Comparison of ENCODE assay signal across 16 cellular contexts in the genomic region with DNA sequence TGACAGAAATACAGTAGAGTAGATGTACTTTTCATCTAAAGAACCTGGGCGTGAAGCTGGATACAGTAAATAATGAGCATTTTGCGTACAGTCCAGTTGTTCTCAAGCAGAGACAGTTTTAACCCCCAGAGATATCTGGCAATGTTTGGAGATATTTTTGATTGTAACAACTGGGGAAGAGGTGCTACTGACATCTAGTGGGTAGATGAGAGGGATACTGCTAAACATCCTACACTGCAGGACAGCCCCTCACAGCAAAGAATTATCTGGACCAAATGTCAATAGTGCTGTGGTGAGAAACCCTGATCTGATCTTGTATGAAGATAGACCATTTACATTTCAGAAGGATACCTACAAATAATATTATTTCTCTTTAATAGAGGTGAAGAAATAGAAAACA.
DNase-seq lines count a peak whose midpoint lies in the region; ATAC-seq and TF ChIP-seq lines count a peak whose summit lies in the region.
"Had no signal": no experiment of that assay in that cellular context is flagged by ENCODE, and none has a peak within 500 bp of the region (broad histone marks: within the 10 kb centered on the region; RNA-seq: fewer than 3 reads in every experiment).

No MANE protein-coding gene starts in this region.

- no peak overlapping the region for H3K27ac ChIP-seq in parathyroid adenoma
- H3K27ac ChIP-seq: adrenal gland had no signal

- no peak overlapping the region for H2AFZ ChIP-seq in parathyroid adenoma

- peaks cover 8% of the 10 kb centered on the region for H3K27me3 Mint-ChIP-seq in chondrocyte (ENCODE audit: low read depth)
- H3K27me3 Mint-ChIP-seq: activated CD8-positive, alpha-beta memory T cell treated with anti-CD3 and anti-CD28 coated beads, Interleukin-2, amount 10 ng/mL, durations not matched to agents 7 days and 5 days; IgD-negative memory B cell; naive thymus-derived CD8-positive, alpha-beta T cell had no signal

- no peaks in the 10 kb centered on the region for H3K36me3 ChIP-seq in parathyroid adenoma (ENCODE audit: control insufficient read depth, insufficient read depth, low read length)
- H3K36me3 ChIP-seq: adrenal gland had no signal

- ATAC-seq in GM21526 (IDR thresholded peaks at IDR 0.05; ENCODE audit: low FRiP score, unreplicated experiment), result no peak
- ATAC-seq: activated CD8-positive, alpha-beta memory T cell treated with anti-CD3 and anti-CD28 coated beads, Interleukin-2, amount 10 ng/mL, durations not matched to agents 7 days and 5 days; naive thymus-derived CD8-positive, alpha-beta T cell had no signal

- H3K9me3 ChIP-seq in parathyroid adenoma (ENCODE audit: control insufficient read depth, low read length), result no peaks in the 10 kb centered on the region
- H3K9me3 ChIP-seq: adrenal gland had no signal

- H3K4me2 ChIP-seq in parathyroid adenoma (ENCODE audit: low read length), result peak overlapping the region; percentile 22

- no peaks in the 10 kb centered on the region for H3K9me3 Mint-ChIP-seq in chondrocyte (ENCODE audit: low read depth)
- H3K9me3 Mint-ChIP-seq: IgD-negative memory B cell; T-helper 1 cell treated with Interleukin-12 subunit alpha and Interleukin-12 subunit beta and Interleukin-4 antibody, amounts not matched to agents 30 μg/mL and 1 μg/mL, for 36 hours had no signal

- no peaks in the 10 kb centered on the region for H3K36me3 Mint-ChIP-seq in chondrocyte (ENCODE audit: low read depth)
- H3K36me3 Mint-ChIP-seq: activated CD8-positive, alpha-beta memory T cell treated with anti-CD3 and anti-CD28 coated beads, Interleukin-2, amount 10 ng/mL, durations not matched to agents 7 days and 5 days; IgD-negative memory B cell; naive thymus-derived CD8-positive, alpha-beta T cell had no signal

- H3K27me3 ChIP-seq in parathyroid adenoma (ENCODE audit: control insufficient read depth, insufficient read depth, low read length), result no peaks in the 10 kb centered on the region
- H3K27me3 ChIP-seq: adrenal gland had no signal

- no peak overlapping the region for H3K4me3 Mint-ChIP-seq in chondrocyte (ENCODE audit: unreplicated experiment)
- H3K4me3 Mint-ChIP-seq: activated CD8-positive, alpha-beta memory T cell treated with anti-CD3 and anti-CD28 coated beads, Interleukin-2, amount 10 ng/mL, durations not matched to agents 7 days and 5 days; IgD-negative memory B cell; naive thymus-derived CD8-positive, alpha-beta T cell; T-helper 1 cell treated with Interleukin-12 subunit alpha and Interleukin-12 subunit beta and Interleukin-4 antibody, amounts not matched to agents 30 μg/mL and 1 μg/mL, for 36 hours had no signal

- H3K4me1 ChIP-seq in parathyroid adenoma, result no peaks in the 10 kb centered on the region
- H3K4me1 ChIP-seq: adrenal gland had no signal

- no peaks in the 10 kb centered on the region for H3K4me1 Mint-ChIP-seq in chondrocyte (ENCODE audit: low read depth)
- H3K4me1 Mint-ChIP-seq: activated CD8-positive, alpha-beta memory T cell treated with anti-CD3 and anti-CD28 coated beads, Interleukin-2, amount 10 ng/mL, durations not matched to agents 7 days and 5 days; IgD-negative memory B cell; naive thymus-derived CD8-positive, alpha-beta T cell had no signal

- DNase-seq in DMS53 (lab: John Stamatoyannopoulos, UW) (peak; percentile 12), DMS53 treated with DMSO at 0.1 percent for 48 hours (lab: John Stamatoyannopoulos, UW; ENCODE audit: unreplicated experiment) (no peak), NCI-H748 (lab: John Stamatoyannopoulos, UW; ENCODE audit: unreplicated experiment) (peak; percentile 30), chondrocyte (ENCODE audit: low spot score) (no peak), NCI-H510A (lab: John Stamatoyannopoulos, UW) (no peak), HuH-7 (ENCODE audit: low spot score) (no peak)
- DNase-seq: 8988T; activated CD8-positive, alpha-beta memory T cell treated with anti-CD3 and anti-CD28 coated beads, Interleukin-2, amount 10 ng/mL, durations not matched to agents 7 days and 5 days; adrenal gland; naive thymus-derived CD8-positive, alpha-beta T cell; NCI-H446; stimulated activated CD4-positive, alpha-beta T cell treated with anti-CD3 and anti-CD28 coated beads, Interleukin-15, amount 100 ng/mL, for 24 hours had no signal

- H3K9ac ChIP-seq in parathyroid adenoma, result no peak overlapping the region

- no peak overlapping the region for H3K4me3 ChIP-seq in parathyroid adenoma (ENCODE audit: low read depth, low read length)
- H3K4me3 ChIP-seq: adrenal gland had no signal

- TF ChIP-seq CTCF in chondrocyte (IDR thresholded peaks at IDR 0.05), result peak; percentile 49
- no peak for TF ChIP-seq CTCF in parathyroid adenoma (IDR thresholded peaks at IDR 0.05)

- H3K79me2 ChIP-seq in parathyroid adenoma, result no peaks in the 10 kb centered on the region

- no peak overlapping the region for H3K27ac Mint-ChIP-seq in chondrocyte (ENCODE audit: unreplicated experiment)
- H3K27ac Mint-ChIP-seq: activated CD8-positive, alpha-beta memory T cell treated with anti-CD3 and anti-CD28 coated beads, Interleukin-2, amount 10 ng/mL, durations not matched to agents 7 days and 5 days; IgD-negative memory B cell; naive thymus-derived CD8-positive, alpha-beta T cell; T-helper 1 cell treated with Interleukin-12 subunit alpha and Interleukin-12 subunit beta and Interleukin-4 antibody, amounts not matched to agents 30 μg/mL and 1 μg/mL, for 36 hours had no signal

Comparison
In these comparisons a context has a peak if more than half of its experiments do, and no peak if none do; other contexts are left out.
1. DNase-seq: peak in DMS53 (single experiment) and NCI-H748 (single experiment); none in DMS53 treated with DMSO at 0.1 percent for 48 hours (single experiment), chondrocyte (single experiment), NCI-H510A (single experiment) and HuH-7 (single experiment).